Comparison of ENCODE assay signal across 8 cellular contexts in the genomic region with DNA sequence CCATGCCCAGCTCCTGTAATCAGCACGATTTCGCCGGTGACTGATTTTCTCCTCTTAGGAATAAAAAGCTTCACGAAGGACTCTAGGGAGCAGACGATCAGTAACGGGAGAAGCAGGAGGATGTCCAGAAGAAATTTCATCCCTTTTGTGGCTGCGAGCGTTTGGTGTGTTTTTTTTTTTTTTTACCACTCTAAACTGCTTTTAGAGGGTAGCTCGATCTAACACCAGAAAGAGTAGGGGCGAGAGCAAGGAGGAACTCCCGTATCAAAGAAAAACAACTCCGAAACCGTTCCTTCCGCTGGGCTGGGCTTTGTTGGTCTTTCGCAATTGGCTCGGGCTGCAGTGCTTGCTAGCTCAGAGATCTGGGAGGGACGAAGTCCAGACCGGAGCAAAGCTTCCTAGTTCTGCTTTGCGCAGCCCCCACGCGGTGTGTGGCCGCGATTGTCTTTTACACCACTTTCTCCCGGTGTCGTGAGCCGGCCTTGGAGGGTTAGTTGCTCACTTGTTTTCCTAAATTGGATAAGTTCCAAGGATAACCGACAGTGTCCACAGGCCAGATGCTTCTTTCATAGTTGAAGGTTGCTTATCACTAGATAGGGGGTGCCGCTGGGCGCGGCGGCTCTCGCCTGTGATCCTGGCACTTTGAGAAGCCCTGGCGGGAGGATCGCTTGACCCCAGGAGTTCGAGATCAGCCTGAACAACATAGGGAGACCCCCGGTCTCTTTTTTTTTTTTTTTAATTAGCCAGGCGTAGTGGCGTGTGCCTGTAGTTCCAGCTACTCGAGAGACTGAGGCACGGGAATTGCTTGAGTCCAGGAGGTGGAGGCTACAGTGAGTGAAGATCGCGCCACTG. TPM values are rescaled to one million over a fixed set of nuclear protein-coding genes. Genes with fewer than 3 reads are reported as not detected.
DNase-seq lines count a peak whose midpoint lies in the region; ATAC-seq and TF ChIP-seq lines count a peak whose summit lies in the region.

A gene with protein sequence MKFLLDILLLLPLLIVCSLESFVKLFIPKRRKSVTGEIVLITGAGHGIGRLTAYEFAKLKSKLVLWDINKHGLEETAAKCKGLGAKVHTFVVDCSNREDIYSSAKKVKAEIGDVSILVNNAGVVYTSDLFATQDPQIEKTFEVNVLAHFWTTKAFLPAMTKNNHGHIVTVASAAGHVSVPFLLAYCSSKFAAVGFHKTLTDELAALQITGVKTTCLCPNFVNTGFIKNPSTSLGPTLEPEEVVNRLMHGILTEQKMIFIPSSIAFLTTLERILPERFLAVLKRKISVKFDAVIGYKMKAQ (minus strand): TSS at position 258 of the 852 bp plus-strand sequence. CDS start 118 bp downstream, at position 140.

- 1% methylated on average over 42 of the region's 42 CpGs for WGBS in right cardiac atrium

- peaks cover 0 to 11% of the 10 kb centered on the region in 2 donors for H3K4me1 ChIP-seq in ascending aorta
- peaks cover 2% of the 10 kb centered on the region for H3K4me1 ChIP-seq in right cardiac atrium (ENCODE audit: control insufficient read depth, insufficient read depth, low read length)
- H3K4me1 ChIP-seq in uterus = no peaks in the 10 kb centered on the region

- no peaks in the 10 kb centered on the region for H3K36me3 ChIP-seq in ascending aorta
- no peaks in the 10 kb centered on the region for H3K36me3 ChIP-seq in uterus

- H3K27ac ChIP-seq in ascending aorta (peak within 1 kb of the TSS; percentile 86 to 89), right cardiac atrium (ENCODE audit: low read length) (peak within 1 kb of the TSS; percentile 98), uterus (peak within 1 kb of the TSS; percentile 94 to 97)

- peak; percentile 99 for ATAC-seq in GM18502 (IDR thresholded peaks at IDR 0.05; ENCODE audit: poor library complexity, unreplicated experiment)
- peak; percentile 98 for ATAC-seq in HG02970 (IDR thresholded peaks at IDR 0.05; ENCODE audit: low FRiP score, unreplicated experiment)
- peak; percentile 100 for ATAC-seq in right cardiac atrium

- H3K27me3 Mint-ChIP-seq in T-helper 2 cell treated with Interferon-gamma antibody and Interleukin-4, amounts not matched to agents 5 μg/mL and 100 μg/mL, for 36 hours (ENCODE audit: low read depth) = peaks cover 7% of the 10 kb centered on the region

- H3K4me3 ChIP-seq in ascending aorta (peak within 1 kb of the TSS; percentile 69), right cardiac atrium (ENCODE audit: low read length) (peak within 1 kb of the TSS; percentile 98), uterus (peak within 1 kb of the TSS; percentile 54 to 59)

- peaks cover 0 to 4% of the 10 kb centered on the region in 2 donors for H3K9me3 ChIP-seq in ascending aorta
- no peaks in the 10 kb centered on the region for H3K9me3 ChIP-seq in right cardiac atrium (ENCODE audit: control insufficient read depth, low read length)
- H3K9me3 ChIP-seq in uterus = peaks cover 0 to 4% of the 10 kb centered on the region in 2 donors

- H3K27me3 ChIP-seq in ascending aorta (no peaks in the 10 kb centered on the region), right cardiac atrium (ENCODE audit: control insufficient read depth, insufficient read depth) (no peaks in the 10 kb centered on the region), uterus (no peaks in the 10 kb centered on the region)

- DNase-seq in NCI-H1930 (lab: John Stamatoyannopoulos, UW) (peak; percentile 70 to 76), ascending aorta (ENCODE audit: low spot score in 2 of 2) (peak; percentile 71 to 94), right cardiac atrium (peak; percentile 91 to 96 (median 93)), pulmonary artery endothelial cell (ENCODE audit: low read depth, low spot score) (peak; percentile 73), uterus (peak; percentile 92 to 96)
- peak; percentile 77 for DNase-seq in T-helper 2 cell treated with Interferon-gamma antibody and Interleukin-4, amounts not matched to agents 5 μg/mL and 100 μg/mL, for 36 hours (ENCODE audit: low spot score)

- peaks cover 28% of the 10 kb centered on the region for H3K4me1 Mint-ChIP-seq in T-helper 2 cell treated with Interferon-gamma antibody and Interleukin-4, amounts not matched to agents 5 μg/mL and 100 μg/mL, for 36 hours (ENCODE audit: low read depth)

- H3K9me3 Mint-ChIP-seq in T-helper 2 cell treated with Interferon-gamma antibody and Interleukin-4, amounts not matched to agents 5 μg/mL and 100 μg/mL, for 36 hours = no peaks in the 10 kb centered on the region

- H3K36me3 Mint-ChIP-seq in T-helper 2 cell treated with Interferon-gamma antibody and Interleukin-4, amounts not matched to agents 5 μg/mL and 100 μg/mL, for 36 hours (ENCODE audit: low read depth) = peaks cover 14% of the 10 kb centered on the region

- TF ChIP-seq CTCF in ascending aorta (IDR thresholded peaks at IDR 0.05) (peak in 1 of 3 experiments; percentile 24), uterus (IDR thresholded peaks at IDR 0.05) (peak in 3 of 4 experiments; percentile 28 to 31 (median 30))

- peak within 1 kb of the TSS; percentile 83 for H3K27ac Mint-ChIP-seq in T-helper 2 cell treated with Interferon-gamma antibody and Interleukin-4, amounts not matched to agents 5 μg/mL and 100 μg/mL, for 36 hours

- intact Hi-C loops in ascending aorta (cut with DNase I) (loop anchor here (1.0 kb wide), 1 partner anchor 31 kb away; a partner anchor contains a TSS), right cardiac atrium (cut with DNase I) (no loop called here), uterus (cut with DNase I; ENCODE audit: low total_unique reads) (no loop called here)

- peak within 1 kb of the TSS; percentile 96 for H3K4me3 Mint-ChIP-seq in T-helper 2 cell treated with Interferon-gamma antibody and Interleukin-4, amounts not matched to agents 5 μg/mL and 100 μg/mL, for 36 hours

- peak; percentile 80 to 93 for TF ChIP-seq POLR2A in uterus (IDR thresholded peaks at IDR 0.05)

RNA-seq across cellular contexts. Expression of the gene that starts here (rescaled TPM):
- total RNA-seq in ascending aorta (29.8 TPM), right cardiac atrium (10 to 100 TPM; 16.4 to 22.5 (median 19.0) TPM), pulmonary artery endothelial cell (26.2 and 28.1 TPM in 2 replicates), uterus (100 to 1,000 TPM in 2 of 4 donors, 10 to 100 TPM in 2; 62.0 to 142 (median 105) TPM)
- 30.0 TPM for polyA plus RNA-seq in right cardiac atrium

Comparison
In these comparisons a context has a peak if more than half of its experiments do, and no peak if none do; other contexts are left out.
1. Peak in every context shown above with its lines: DNase-seq, ATAC-seq, H3K4me3 ChIP-seq and H3K27ac ChIP-seq.